Comparison of ENCODE assay signal across 8 cellular contexts in genomic region chr6:146357578-146358340, GRCh38.
DNase-seq lines count a peak whose midpoint lies in the region; ATAC-seq and TF ChIP-seq lines count a peak whose summit lies in the region.

No MANE protein-coding gene starts in this region.

- H3K9me3 ChIP-seq in BLaER1 treated with 17β-estradiol and CSF1 and Interleukin-3, amounts not matched to agents 10 nM and 100 nM (replicated peaks in 1 of 11), result no peaks in the 10 kb centered on the region
- no peaks in the 10 kb centered on the region for H3K9me3 ChIP-seq in osteoblast (ENCODE audit: low read depth, low read length)

- H3K27ac Mint-ChIP-seq in effector memory CD8-positive, alpha-beta T cell, result no peak overlapping the region

- no peak overlapping the region for H3K4me3 Mint-ChIP-seq in effector memory CD8-positive, alpha-beta T cell

- peaks cover 0 to 6% of the 10 kb centered on the region in 2 donors for H3K9me3 Mint-ChIP-seq in effector memory CD8-positive, alpha-beta T cell

- no peaks in the 10 kb centered on the region for H3K36me3 Mint-ChIP-seq in effector memory CD8-positive, alpha-beta T cell (ENCODE audit: insufficient read depth)

- DNase-seq in HK-2 (ENCODE audit: unreplicated experiment), result peak; percentile 55
- peak; percentile 49 for DNase-seq in amniotic stem cell (lab: John Stamatoyannopoulos, UW)
- peak; percentile 71 for DNase-seq in osteoblast (ENCODE audit: insufficient read length, low spot score, missing footprints)
- DNase-seq in cerebellar nuclear complex (lab: John Stamatoyannopoulos, UW), result no peak
- DNase-seq in effector memory CD8-positive, alpha-beta T cell, result no peak
- no peak for DNase-seq in C1 segment of cervical spinal cord (lab: John Stamatoyannopoulos, UW)

- peak overlapping the region; percentile 54 for H2AFZ ChIP-seq in osteoblast (ENCODE audit: low read length)

- peaks cover 0 to 80% (median 24%) of the 10 kb centered on the region in 10 experiments; a peak in 14 of 20 replicates for H3K4me1 ChIP-seq in BLaER1 treated with 17β-estradiol and CSF1 and Interleukin-3, amounts not matched to agents 10 nM and 100 nM
- H3K4me1 ChIP-seq in osteoblast (ENCODE audit: insufficient read depth, low read length), result peaks cover 39% of the 10 kb centered on the region

- H3K27me3 Mint-ChIP-seq in effector memory CD8-positive, alpha-beta T cell, result no peaks in the 10 kb centered on the region

- peak; percentile 60 for ATAC-seq in GM19468 (IDR thresholded peaks at IDR 0.05; ENCODE audit: extremely low read depth, unreplicated experiment)
- no peak for ATAC-seq in effector memory CD8-positive, alpha-beta T cell (replicated peaks)

- no peaks in the 10 kb centered on the region for H3K27me3 ChIP-seq in BLaER1 treated with 17β-estradiol and CSF1 and Interleukin-3, amounts not matched to agents 10 nM and 100 nM
- H3K27me3 ChIP-seq in osteoblast (ENCODE audit: insufficient read depth, low read length), result no peaks in the 10 kb centered on the region

- TF ChIP-seq CTCF in osteoblast (IDR thresholded peaks at IDR 0.05; ENCODE audit: extremely low read depth, low read depth, low read length), result no peak

- H3K4me3 ChIP-seq in BLaER1 treated with 17β-estradiol and CSF1 and Interleukin-3, amounts not matched to agents 10 nM and 100 nM, result peak overlapping the region in 3 of 10 experiments; percentile 7 to 31 (median 9); a peak in 2 of 20 replicates
- H3K4me3 ChIP-seq in osteoblast (ENCODE audit: insufficient read depth, low read length), result peak overlapping the region; percentile 56

- H4K20me1 ChIP-seq in BLaER1 treated with 17β-estradiol and CSF1 and Interleukin-3, amounts not matched to agents 10 nM and 100 nM, result no peaks in the 10 kb centered on the region
- no peaks in the 10 kb centered on the region for H4K20me1 ChIP-seq in osteoblast (ENCODE audit: insufficient read depth, low read length)

- no peaks in the 10 kb centered on the region for H3K36me3 ChIP-seq in BLaER1 treated with 17β-estradiol and CSF1 and Interleukin-3, amounts not matched to agents 10 nM and 100 nM
- H3K36me3 ChIP-seq in osteoblast (ENCODE audit: insufficient read depth, low read length), result no peaks in the 10 kb centered on the region

- no peaks in the 10 kb centered on the region for H3K79me2 ChIP-seq in osteoblast (ENCODE audit: insufficient read depth, low read length)

- H3K27ac ChIP-seq in BLaER1 treated with 17β-estradiol and CSF1 and Interleukin-3, amounts not matched to agents 10 nM and 100 nM, result peak overlapping the region in 10 of 11 experiments; percentile 31 to 97 (median 85); a peak in 19 of 22 replicates
- H3K27ac ChIP-seq in osteoblast (ENCODE audit: low read depth, low read length), result peak overlapping the region; percentile 97

- H3K4me2 ChIP-seq in BLaER1 treated with 17β-estradiol and CSF1 and Interleukin-3, amounts not matched to agents 10 nM and 100 nM, result peak overlapping the region in 7 of 11 experiments; percentile 51 to 89 (median 80); a peak in 14 of 22 replicates
- peak overlapping the region; percentile 85 for H3K4me2 ChIP-seq in osteoblast (ENCODE audit: insufficient read depth, low read length)

- peak overlapping the region in 8 of 11 experiments; percentile 15 to 83 (median 75); a peak in 14 of 22 replicates for H3K9ac ChIP-seq in BLaER1 treated with 17β-estradiol and CSF1 and Interleukin-3, amounts not matched to agents 10 nM and 100 nM

- no peaks in the 10 kb centered on the region for H3K4me1 Mint-ChIP-seq in effector memory CD8-positive, alpha-beta T cell (ENCODE audit: low read depth in 2 of 2)

Comparison
In these comparisons a context has a peak if more than half of its experiments do, and no peak if none do; other contexts are left out.
1. DNase-seq: peak in HK-2 (single experiment), amniotic stem cell (single experiment) and osteoblast (single experiment); none in cerebellar nuclear complex (0 of 2), effector memory CD8-positive, alpha-beta T cell (0 of 3) and C1 segment of cervical spinal cord (0 of 14).